Comparison of ENCODE assay signal across 8 cellular contexts in genomic region chr2:39120771-39121522, GRCh38. TPM values are rescaled to one million over a fixed set of nuclear protein-coding genes. Genes with fewer than 3 reads are reported as not detected.
DNase-seq lines count a peak whose midpoint lies in the region; ATAC-seq, FAIRE-seq and TF ChIP-seq lines count a peak whose summit lies in the region.

SOS1 (minus strand) TSS chr2:39121051; CDS start chr2:39120422, 629 bp downstream.

- H3K4me1 ChIP-seq in fibroblast of lung (ENCODE audit: control insufficient read depth, extremely low read depth, insufficient read depth, low read length) = peaks cover 2% of the 10 kb centered on the region
- H3K4me1 ChIP-seq in naive thymus-derived CD4-positive, alpha-beta T cell (ENCODE audit: control insufficient read depth in 2 of 2, insufficient read depth in 2 of 2, low read length in 2 of 2) = peaks cover 33 to 36% of the 10 kb centered on the region in 2 donors

- peak; percentile 58 for FAIRE-seq in H54 (lab: Jason Lieb, UNC)

- no peaks in the 10 kb centered on the region for H3K27me3 ChIP-seq in fibroblast of lung (ENCODE audit: control insufficient read depth, insufficient read depth, low read length)
- no peaks in the 10 kb centered on the region for H3K27me3 ChIP-seq in naive thymus-derived CD4-positive, alpha-beta T cell (ENCODE audit: control insufficient read depth in 2 of 2, insufficient read depth in 2 of 2, low read length in 2 of 2)

- peaks cover 39% of the 10 kb centered on the region for H3K36me3 Mint-ChIP-seq in activated T-helper 17 cell treated with anti-CD3 and anti-CD28 coated beads, Interleukin-2, amount 50 U/mL, for 72 hours (ENCODE audit: low read depth)
- peaks cover 0 to 47% (median 9%) of the 10 kb centered on the region in 5 donors for H3K36me3 Mint-ChIP-seq in naive thymus-derived CD4-positive, alpha-beta T cell
- peaks cover 8 to 17% of the 10 kb centered on the region in 2 donors for H3K36me3 Mint-ChIP-seq in stimulated activated naive B cell treated with anti-CD40 and anti-IgM and Interleukin-4, amounts not matched to agents 10 μg/mL and 1 μg/mL and 100 μg/mL, for 72 hours

- DNase-seq in EL (peak; percentile 93), H54 (ENCODE audit: insufficient read length, low spot score) (peak; percentile 89), LoVo (ENCODE audit: low spot score) (peak; percentile 92), RWPE1 (ENCODE audit: low spot score) (peak; percentile 90), fibroblast of lung (ENCODE audit: low read depth in 2 of 2) (peak; percentile 92 to 93)
- DNase-seq in naive thymus-derived CD4-positive, alpha-beta T cell = peak; percentile 87 to 93 (median 90)
- DNase-seq in stimulated activated naive B cell treated with anti-CD40 and anti-IgM and Interleukin-4, amounts not matched to agents 10 μg/mL and 1 μg/mL and 100 μg/mL, for 72 hours = peak; percentile 88

- H3K36me3 ChIP-seq in fibroblast of lung (ENCODE audit: control insufficient read depth, insufficient read depth, low read length) = no peaks in the 10 kb centered on the region
- no peaks in the 10 kb centered on the region for H3K36me3 ChIP-seq in naive thymus-derived CD4-positive, alpha-beta T cell (ENCODE audit: control insufficient read depth in 2 of 3, insufficient read depth in 3 of 3, low read length in 3 of 3)

- CTCF ChIA-PET in RWPE1 (lab: Yijun Ruan, JAX) = interaction anchor here (0.6 to 1.9 kb wide), 4 partner anchors 56 to 174 kb away, joined by 4 to 5 read pairs (median 4); no protein-coding TSS in a partner anchor
- CTCF ChIA-PET in naive thymus-derived CD4-positive, alpha-beta T cell (lab: Charles Lee) = interaction anchor here (0.7 to 4.3 kb wide), 7 partner anchors 54 to 124 kb away, joined by 3 to 103 read pairs (median 4); no protein-coding TSS in a partner anchor

- H3K4me3 Mint-ChIP-seq in activated T-helper 17 cell treated with anti-CD3 and anti-CD28 coated beads, Interleukin-2, amount 50 U/mL, for 72 hours = peak within 1 kb of the TSS; percentile 100
- H3K4me3 Mint-ChIP-seq in naive thymus-derived CD4-positive, alpha-beta T cell = peak within 1 kb of the TSS; percentile 90 to 97 (median 94)
- peak within 1 kb of the TSS; percentile 91 for H3K4me3 Mint-ChIP-seq in stimulated activated naive B cell treated with anti-CD40 and anti-IgM and Interleukin-4, amounts not matched to agents 10 μg/mL and 1 μg/mL and 100 μg/mL, for 72 hours

- H3K4me1 Mint-ChIP-seq in activated T-helper 17 cell treated with anti-CD3 and anti-CD28 coated beads, Interleukin-2, amount 50 U/mL, for 72 hours = peaks cover 31% of the 10 kb centered on the region
- H3K4me1 Mint-ChIP-seq in naive thymus-derived CD4-positive, alpha-beta T cell = peaks cover 34 to 74% (median 67%) of the 10 kb centered on the region in 7 donors
- H3K4me1 Mint-ChIP-seq in stimulated activated naive B cell treated with anti-CD40 and anti-IgM and Interleukin-4, amounts not matched to agents 10 μg/mL and 1 μg/mL and 100 μg/mL, for 72 hours = peaks cover 31 to 53% of the 10 kb centered on the region in 2 donors

- ATAC-seq in activated T-helper 17 cell treated with anti-CD3 and anti-CD28 coated beads, Interleukin-2, amount 50 U/mL, for 72 hours (replicated peaks) = peak; percentile 64
- peak; percentile 65 for ATAC-seq in naive thymus-derived CD4-positive, alpha-beta T cell
- ATAC-seq in stimulated activated naive B cell treated with anti-CD40 and anti-IgM and Interleukin-4, amounts not matched to agents 10 μg/mL and 1 μg/mL and 100 μg/mL, for 72 hours (replicated peaks) = peak; percentile 60 to 61

- H3K27ac ChIP-seq in RWPE1 = peak within 1 kb of the TSS; percentile 96
- peak within 1 kb of the TSS; percentile 80 for H3K27ac ChIP-seq in fibroblast of lung (ENCODE audit: insufficient read depth, low read length)
- H3K27ac ChIP-seq in naive thymus-derived CD4-positive, alpha-beta T cell (ENCODE audit: low read depth, low read length) = peak within 1 kb of the TSS; percentile 93

- H2AFZ ChIP-seq in fibroblast of lung (ENCODE audit: low read length) = peak within 1 kb of the TSS; percentile 76

- TF ChIP-seq POLR2A in H54 (IDR thresholded peaks at IDR 0.05; ENCODE audit: low read depth, low read length) = peak; percentile 79

- no peak for TF ChIP-seq CTCF in RWPE1 (conservative IDR thresholded peaks at IDR 0.05; ENCODE audit: low read depth)
- TF ChIP-seq CTCF in fibroblast of lung (conservative IDR thresholded peaks at IDR 0.05 in 1 of 2, IDR thresholded peaks at IDR 0.05 in 1 of 2; ENCODE audit: low read depth in 1 of 2, low read length in 2 of 2) = no peak

- H3K4me2 ChIP-seq in fibroblast of lung (ENCODE audit: extremely low read depth, insufficient read depth, low read length) = peak within 1 kb of the TSS; percentile 71

- H3K4me3 ChIP-seq in fibroblast of lung (replicated peaks in 1 of 4; ENCODE audit: control extremely low read depth in 1 of 4, insufficient read depth in 1 of 4, low read depth in 3 of 4, low read length in 4 of 4) = peak within 1 kb of the TSS; percentile 58 to 95 (median 78)
- H3K4me3 ChIP-seq in naive thymus-derived CD4-positive, alpha-beta T cell (ENCODE audit: low read length) = peak within 1 kb of the TSS; percentile 72

- H3K9me3 ChIP-seq in fibroblast of lung (ENCODE audit: control insufficient read depth, insufficient read depth, low read depth, low read length) = no peaks in the 10 kb centered on the region
- no peaks in the 10 kb centered on the region for H3K9me3 ChIP-seq in naive thymus-derived CD4-positive, alpha-beta T cell (ENCODE audit: control insufficient read depth in 2 of 3, low read length in 3 of 3)

- intact Hi-C loops in naive thymus-derived CD4-positive, alpha-beta T cell (cut with micrococcal nuclease) = loop anchor here (1.0 to 10.0 kb wide), 16 partner anchors 14 to 1796 kb away; partner anchors contain the start of genes GALM (in 2 of the 2), HNRNPLL (in 2 of the 2), MAP4K3 (in 2 of the 2) and SRSF7 (in 2 of the 2)

- peak within 1 kb of the TSS; percentile 98 for H3K27ac Mint-ChIP-seq in activated T-helper 17 cell treated with anti-CD3 and anti-CD28 coated beads, Interleukin-2, amount 50 U/mL, for 72 hours
- peak within 1 kb of the TSS; percentile 93 to 99 (median 97) for H3K27ac Mint-ChIP-seq in naive thymus-derived CD4-positive, alpha-beta T cell
- peak within 1 kb of the TSS; percentile 95 for H3K27ac Mint-ChIP-seq in stimulated activated naive B cell treated with anti-CD40 and anti-IgM and Interleukin-4, amounts not matched to agents 10 μg/mL and 1 μg/mL and 100 μg/mL, for 72 hours

- POLR2A ChIA-PET in RWPE1 (lab: Yijun Ruan, JAX; ENCODE audit: low non-redundant PET) = interaction anchor here (0.7 to 1.3 kb wide), 4 partner anchors 21 to 173 kb away, joined by 3 to 5 read pairs (median 4); no protein-coding TSS in a partner anchor
- POLR2A ChIA-PET in naive thymus-derived CD4-positive, alpha-beta T cell (lab: Charles Lee) = interaction anchor here (0.5 to 5.0 kb wide), 18 partner anchors 9 to 371 kb away, joined by 3 to 86 read pairs (median 4); partner anchors contain the start of gene SRSF7

- H3K79me2 ChIP-seq in fibroblast of lung (ENCODE audit: control insufficient read depth, insufficient read depth, low read length) = peaks cover 36% of the 10 kb centered on the region

- H3K9me3 Mint-ChIP-seq in activated T-helper 17 cell treated with anti-CD3 and anti-CD28 coated beads, Interleukin-2, amount 50 U/mL, for 72 hours = no peaks in the 10 kb centered on the region
- no peaks in the 10 kb centered on the region for H3K9me3 Mint-ChIP-seq in naive thymus-derived CD4-positive, alpha-beta T cell
- peaks cover 0 to 2% of the 10 kb centered on the region in 2 donors for H3K9me3 Mint-ChIP-seq in stimulated activated naive B cell treated with anti-CD40 and anti-IgM and Interleukin-4, amounts not matched to agents 10 μg/mL and 1 μg/mL and 100 μg/mL, for 72 hours

- peak within 1 kb of the TSS; percentile 75 for H3K9ac ChIP-seq in fibroblast of lung (ENCODE audit: insufficient read depth, low read length)

- H3K27me3 Mint-ChIP-seq in activated T-helper 17 cell treated with anti-CD3 and anti-CD28 coated beads, Interleukin-2, amount 50 U/mL, for 72 hours = no peaks in the 10 kb centered on the region
- no peaks in the 10 kb centered on the region for H3K27me3 Mint-ChIP-seq in naive thymus-derived CD4-positive, alpha-beta T cell
- no peaks in the 10 kb centered on the region for H3K27me3 Mint-ChIP-seq in stimulated activated naive B cell treated with anti-CD40 and anti-IgM and Interleukin-4, amounts not matched to agents 10 μg/mL and 1 μg/mL and 100 μg/mL, for 72 hours

- no peaks in the 10 kb centered on the region for H4K20me1 ChIP-seq in fibroblast of lung (ENCODE audit: control insufficient read depth, extremely low read depth, insufficient read depth, low read length)

RNA-seq across cellular contexts. Expression of gene SOS1, which starts in this region (rescaled TPM):
- total RNA-seq in activated T-helper 17 cell treated with anti-CD3 and anti-CD28 coated beads, Interleukin-2, amount 50 U/mL, for 72 hours = 100 to 1,000 TPM in 1 of 2 donors, 10 to 100 TPM in 1; 98.7 to 116 TPM
- total RNA-seq in fibroblast of lung = 15.9 and 27.6 TPM in 2 replicates
- 20.2 and 24.9 TPM in 2 replicates for polyA plus RNA-seq in fibroblast of lung
- polyA plus RNA-seq in fibroblast of lung (2012) = 10.9 and 14.4 TPM in 2 replicates
- polyA minus RNA-seq in fibroblast of lung (ENCODE audit: low replicate concordance) = 13.5 and 19.0 TPM in 2 replicates
- 100 to 1,000 TPM in 1 of 5 experiments, 10 to 100 TPM in 4; 34.6 to 323 (median 55.5) TPM for total RNA-seq in naive thymus-derived CD4-positive, alpha-beta T cell
- polyA plus RNA-seq in naive thymus-derived CD4-positive, alpha-beta T cell = 1 to 10 TPM; 6.3 to 8.4 TPM

Comparison
In these comparisons a context has a peak if more than half of its experiments do, and no peak if none do; other contexts are left out.
1. Peak in every context shown above with its lines: DNase-seq, ATAC-seq, H3K4me3 ChIP-seq and H3K27ac ChIP-seq.